In the genomic region with DNA sequence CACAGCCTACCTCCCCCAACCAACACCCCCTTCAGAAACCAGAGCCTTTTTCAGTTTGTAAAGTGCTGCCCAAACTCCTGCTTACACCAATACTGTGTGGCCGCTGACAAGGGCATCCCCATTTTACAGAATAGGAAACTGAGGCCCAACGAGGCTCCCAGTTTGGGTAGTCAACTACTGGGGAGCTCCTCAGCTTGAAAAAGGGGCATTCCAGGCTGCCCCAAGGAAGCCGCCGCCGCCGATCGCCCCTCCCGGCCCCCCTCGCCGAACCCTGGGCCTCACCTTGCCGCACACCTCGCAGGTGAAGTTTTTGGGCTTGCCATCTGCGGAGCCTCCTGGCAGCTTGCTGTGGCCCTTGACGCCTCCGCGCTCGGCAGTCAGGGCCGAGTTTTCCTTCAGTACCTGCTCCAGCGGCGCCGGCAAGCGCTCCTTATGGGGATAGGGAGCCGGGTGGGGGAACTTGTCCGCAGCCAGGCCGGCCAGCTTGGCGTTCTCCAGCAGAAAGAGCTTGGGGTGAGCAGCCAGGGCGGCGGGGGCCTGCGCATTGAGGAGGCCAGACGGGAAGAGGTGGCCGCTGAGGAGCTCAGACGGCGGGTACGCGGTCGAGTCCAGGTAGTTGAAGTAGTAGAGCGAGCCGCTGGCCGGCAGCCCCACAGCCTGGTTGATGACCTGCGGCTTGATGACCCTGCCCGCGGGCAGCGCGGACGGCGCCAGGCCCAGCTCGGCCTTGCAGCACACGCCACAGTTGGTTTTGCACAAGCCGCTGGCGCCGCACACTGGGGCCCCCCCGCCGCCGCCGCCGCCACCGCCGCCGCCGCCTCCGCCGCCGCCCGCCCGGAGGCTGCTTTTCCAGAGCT, we compare ENCODE assay signal across 14 cellular contexts. TPM values are rescaled to one million over a fixed set of nuclear protein-coding genes. Genes with fewer than 3 reads are reported as not detected.
DNase-seq lines count a peak whose midpoint lies in the region; ATAC-seq and TF ChIP-seq lines count a peak whose summit lies in the region.
"Had no signal": no experiment of that assay in that cellular context is flagged by ENCODE, and none has a peak within 500 bp of the region (broad histone marks: within the 10 kb centered on the region; RNA-seq: fewer than 3 reads in every experiment).

No MANE protein-coding gene starts in this region.

- H3K36me3 Mint-ChIP-seq in activated naive CD8-positive, alpha-beta T cell treated with anti-CD3 and anti-CD28 coated beads, Interleukin-2, amount 10 ng/mL, durations not matched to agents 7 days and 5 days = peaks cover 7% of the 10 kb centered on the region
- no peaks in the 10 kb centered on the region for H3K36me3 Mint-ChIP-seq in activated naive CD8-positive, alpha-beta T cell treated with anti-CD3 and anti-CD28 coated beads, Interleukin-2, amount 50 U/mL, for 24 hours (ENCODE audit: low read depth)

- H3K36me3 ChIP-seq in lung (ENCODE audit: control insufficient read depth in 2 of 2, insufficient read depth in 2 of 2, low read length in 2 of 2) = no peaks in the 10 kb centered on the region
- H3K36me3 ChIP-seq: pancreas, vagina had no signal

- H3K4me3 Mint-ChIP-seq in activated naive CD8-positive, alpha-beta T cell treated with anti-CD3 and anti-CD28 coated beads, Interleukin-2, amount 10 ng/mL, durations not matched to agents 7 days and 5 days = no peak overlapping the region
- no peak overlapping the region for H3K4me3 Mint-ChIP-seq in activated naive CD8-positive, alpha-beta T cell treated with anti-CD3 and anti-CD28 coated beads, Interleukin-2, amount 50 U/mL, for 24 hours

- H3K27ac Mint-ChIP-seq in activated naive CD8-positive, alpha-beta T cell treated with anti-CD3 and anti-CD28 coated beads, Interleukin-2, amount 10 ng/mL, durations not matched to agents 7 days and 5 days = peak overlapping the region; percentile 63
- no peak overlapping the region for H3K27ac Mint-ChIP-seq in activated naive CD8-positive, alpha-beta T cell treated with anti-CD3 and anti-CD28 coated beads, Interleukin-2, amount 50 U/mL, for 24 hours

- peaks cover 10% of the 10 kb centered on the region for H3K4me1 Mint-ChIP-seq in activated naive CD8-positive, alpha-beta T cell treated with anti-CD3 and anti-CD28 coated beads, Interleukin-2, amount 10 ng/mL, durations not matched to agents 7 days and 5 days
- H3K4me1 Mint-ChIP-seq in activated naive CD8-positive, alpha-beta T cell treated with anti-CD3 and anti-CD28 coated beads, Interleukin-2, amount 50 U/mL, for 24 hours = peaks cover 10% of the 10 kb centered on the region

- POLR2A ChIA-PET in activated naive CD8-positive, alpha-beta T cell treated with anti-CD3 and anti-CD28 coated beads, Interleukin-2, amount 10 ng/mL, durations not matched to agents 7 days and 5 days (lab: Charles Lee) = no interaction called here

- peaks cover 65% of the 10 kb centered on the region for H3K27me3 ChIP-seq in lung (ENCODE audit: control insufficient read depth, insufficient read depth)

- H3K4me1 ChIP-seq in lung (ENCODE audit: control insufficient read depth in 2 of 2, insufficient read depth in 2 of 2, low read length in 2 of 2) = peaks cover 5 to 15% of the 10 kb centered on the region in 2 donors

- H3K27me3 Mint-ChIP-seq in activated naive CD8-positive, alpha-beta T cell treated with anti-CD3 and anti-CD28 coated beads, Interleukin-2, amount 10 ng/mL, durations not matched to agents 7 days and 5 days = peaks cover 87% of the 10 kb centered on the region
- H3K27me3 Mint-ChIP-seq in activated naive CD8-positive, alpha-beta T cell treated with anti-CD3 and anti-CD28 coated beads, Interleukin-2, amount 50 U/mL, for 24 hours = peaks cover 80% of the 10 kb centered on the region

- H3K27ac ChIP-seq in coronary artery (no peak overlapping the region), lung (ENCODE audit: low read depth in 1 of 2, low read length in 1 of 2) (no peak overlapping the region)
- H3K27ac ChIP-seq: pancreas, vagina had no signal

- WGBS in lung, 2 donors = 3% methylated on average over 55 to 65 of the region's 65 CpGs

- H3K9me3 Mint-ChIP-seq in activated naive CD8-positive, alpha-beta T cell treated with anti-CD3 and anti-CD28 coated beads, Interleukin-2, amount 10 ng/mL, durations not matched to agents 7 days and 5 days = peaks cover 7% of the 10 kb centered on the region
- H3K9me3 Mint-ChIP-seq in activated naive CD8-positive, alpha-beta T cell treated with anti-CD3 and anti-CD28 coated beads, Interleukin-2, amount 50 U/mL, for 24 hours = no peaks in the 10 kb centered on the region

- no peak for ATAC-seq in activated naive CD8-positive, alpha-beta T cell treated with anti-CD3 and anti-CD28 coated beads, Interleukin-2, amount 10 ng/mL, durations not matched to agents 7 days and 5 days (ENCODE audit: low read depth)
- no peak for ATAC-seq in activated naive CD8-positive, alpha-beta T cell treated with anti-CD3 and anti-CD28 coated beads, Interleukin-2, amount 50 U/mL, for 24 hours
- ATAC-seq in lung (ENCODE audit: insufficient read depth, low FRiP score) (no peak), HG03460 (IDR thresholded peaks at IDR 0.05; ENCODE audit: unreplicated experiment) (no peak)
- ATAC-seq: pancreas had no signal

- peaks cover 0 to 13% of the 10 kb centered on the region in 2 donors for H3K9me3 ChIP-seq in lung (ENCODE audit: control insufficient read depth in 2 of 2, insufficient read depth in 1 of 2, low read length in 1 of 2)
- H3K9me3 ChIP-seq: pancreas, vagina had no signal

- H3K4me3 ChIP-seq in coronary artery (peak overlapping the region; percentile 67), lung (peak overlapping the region; percentile 7)
- H3K4me3 ChIP-seq: vagina had no signal

- peak; percentile 33 for DNase-seq in activated naive CD8-positive, alpha-beta T cell treated with anti-CD3 and anti-CD28 coated beads, Interleukin-2, amount 10 ng/mL, durations not matched to agents 7 days and 5 days
- no peak for DNase-seq in activated naive CD8-positive, alpha-beta T cell treated with anti-CD3 and anti-CD28 coated beads, Interleukin-2, amount 50 U/mL, for 24 hours
- DNase-seq in coronary artery (ENCODE audit: low spot score) (no peak), lung (ENCODE audit: low spot score) (no peak), SIG-M5 (lab: John Stamatoyannopoulos, UW) (no peak), NCI-H1694 treated with DMSO at 0.1 percent for 48 hours (lab: John Stamatoyannopoulos, UW) (no peak)
- DNase-seq in stimulated activated CD4-positive, alpha-beta T cell treated with anti-CD3 and anti-CD28 coated beads, Interleukin-2, amount 100 ng/mL, for 48 hours = no peak
- DNase-seq: activated CD4-positive, alpha-beta T cell treated with anti-CD3 and anti-CD28 coated beads for 1 hour; MM.1S had no signal

- TF ChIP-seq CTCF in coronary artery (IDR thresholded peaks at IDR 0.05) = no peak
- TF ChIP-seq CTCF in lung (IDR thresholded peaks at IDR 0.05; ENCODE audit: control extremely low read depth, extremely low read depth) = no peak

RNA-seq across cellular contexts. Expression of a gene that starts 1.4 kb away (rescaled TPM):
- not detected for total RNA-seq in activated naive CD8-positive, alpha-beta T cell treated with anti-CD3 and anti-CD28 coated beads, Interleukin-2, amount 10 ng/mL, durations not matched to agents 7 days and 5 days
- not detected for total RNA-seq in lung
- not detected for polyA plus RNA-seq in lung
- total RNA-seq: aorta, lung microvascular endothelial cell, pancreas, vagina had no signal
- polyA plus RNA-seq: aorta had no signal
